Comparison of ENCODE assay signal across 10 cellular contexts in genomic region chr14:50233335-50234250, GRCh38. TPM values are rescaled to one million over a fixed set of nuclear protein-coding genes. Genes with fewer than 3 reads are reported as not detected.
DNase-seq lines count a peak whose midpoint lies in the region; ATAC-seq and TF ChIP-seq lines count a peak whose summit lies in the region.
"Had no signal": no experiment of that assay in that cellular context is flagged by ENCODE, and none has a peak within 500 bp of the region (broad histone marks: within the 10 kb centered on the region; RNA-seq: fewer than 3 reads in every experiment).

No MANE protein-coding gene starts in this region.

- no peaks in the 10 kb centered on the region for H3K27me3 Mint-ChIP-seq in osteocyte (ENCODE audit: unreplicated experiment)

- no peaks in the 10 kb centered on the region for H3K36me3 Mint-ChIP-seq in osteocyte (ENCODE audit: unreplicated experiment)

- H3K27ac Mint-ChIP-seq in osteocyte (ENCODE audit: unreplicated experiment), result no peak overlapping the region
- H3K27ac Mint-ChIP-seq: HFFc6 had no signal

- no peak overlapping the region for H3K4me3 ChIP-seq in epithelial cell of esophagus (ENCODE audit: low read length)

- DNase-seq in stimulated activated naive CD4-positive, alpha-beta T cell treated with Interleukin-2 at 50 U/mL for 16 hours (lab: John Stamatoyannopoulos, UW), result peak; percentile 33
- no peak for DNase-seq in stimulated activated naive CD4-positive, alpha-beta T cell (lab: John Stamatoyannopoulos, UW)
- DNase-seq in SHP77 treated with DMSO at 0.1 percent for 48 hours (lab: John Stamatoyannopoulos, UW), result peak; percentile 61
- peak; percentile 20 for DNase-seq in epithelial cell of esophagus (ENCODE audit: low read depth)
- no peak for DNase-seq in osteocyte (ENCODE audit: extremely low spot score, unreplicated experiment)
- no peak for DNase-seq in HT-29 (ENCODE audit: low spot score)
- DNase-seq in NCI-H82 treated with DMSO at 0.1 percent for 48 hours (lab: John Stamatoyannopoulos, UW; ENCODE audit: unreplicated experiment), result no peak
- DNase-seq: HFFc6, NCI-H2081 treated with DMSO at 0.1 percent for 48 hours had no signal

- H3K4me3 Mint-ChIP-seq in osteocyte (ENCODE audit: unreplicated experiment), result no peak overlapping the region

- H3K9me3 Mint-ChIP-seq in osteocyte (ENCODE audit: unreplicated experiment), result no peaks in the 10 kb centered on the region
- H3K9me3 Mint-ChIP-seq: HFFc6 had no signal

- H3K4me1 Mint-ChIP-seq in osteocyte (ENCODE audit: unreplicated experiment), result peaks cover 23% of the 10 kb centered on the region

- no peak for ATAC-seq in GM21825 (IDR thresholded peaks at IDR 0.05; ENCODE audit: unreplicated experiment)

- no peak for TF ChIP-seq CTCF in epithelial cell of esophagus (IDR thresholded peaks at IDR 0.05; ENCODE audit: insufficient read depth, low read depth, low read length, missing control alignments)
- TF ChIP-seq CTCF in osteocyte (IDR thresholded peaks at IDR 0.05), result no peak

RNA-seq across cellular contexts. Expression of gene SOS2, which starts 2.2 kb away (rescaled TPM):
- total RNA-seq in osteocyte, result 29.3 and 32.4 TPM in 2 replicates
- total RNA-seq in HT-29 (2014; rRNA removed; shearing (Covaris generic)), result 2.4 and 5.1 TPM in 2 replicates

Comparison
In these comparisons a context has a peak if more than half of its experiments do, and no peak if none do; other contexts are left out.
1. DNase-seq: peak in stimulated activated naive CD4-positive, alpha-beta T cell treated with Interleukin-2 at 50 U/mL for 16 hours (single experiment), SHP77 treated with DMSO at 0.1 percent for 48 hours (single experiment) and epithelial cell of esophagus (single experiment); none in stimulated activated naive CD4-positive, alpha-beta T cell (0 of 6), osteocyte (single experiment), HT-29 (single experiment) and NCI-H82 treated with DMSO at 0.1 percent for 48 hours (single experiment).